In genomic region chr1:89942825-89943658, GRCh38 we compare ENCODE assay signal across 11 cellular contexts. TPM values are rescaled to one million over a fixed set of nuclear protein-coding genes. Genes with fewer than 3 reads are reported as not detected.
DNase-seq lines count a peak whose midpoint lies in the region; ATAC-seq and TF ChIP-seq lines count a peak whose summit lies in the region.
"Had no signal": no experiment of that assay in that cellular context is flagged by ENCODE, and none has a peak within 500 bp of the region (broad histone marks: within the 10 kb centered on the region; RNA-seq: fewer than 3 reads in every experiment).

No MANE protein-coding gene starts in this region.

- CTCF ChIA-PET in activated naive CD4-positive, alpha-beta T cell treated with anti-CD3 and anti-CD28 coated beads, Interleukin-2, amount 10 ng/mL, durations not matched to agents 7 days and 5 days (lab: Charles Lee), result no interaction called here

- no peak overlapping the region for H2AFZ ChIP-seq in neural progenitor cell (replicated peaks)

- H3K4me1 ChIP-seq in neural progenitor cell (peaks cover 60% of the 10 kb centered on the region), esophagus muscularis mucosa (peaks cover 6 to 33% (median 27%) of the 10 kb centered on the region in 4 donors)

- peaks cover 19% of the 10 kb centered on the region for H4K20me1 ChIP-seq in neural progenitor cell (ENCODE audit: low read depth)

- no peak overlapping the region for H3K4me3 Mint-ChIP-seq in neural progenitor cell
- H3K4me3 Mint-ChIP-seq in activated naive CD4-positive, alpha-beta T cell treated with anti-CD3 and anti-CD28 coated beads, Interleukin-2, amount 10 ng/mL, durations not matched to agents 7 days and 5 days, result no peak overlapping the region
- H3K4me3 Mint-ChIP-seq: activated CD4-positive, alpha-beta T cell treated with anti-CD3 and anti-CD28 coated beads, Interleukin-2, amount 10 ng/mL, durations not matched to agents 7 days and 5 days had no signal

- no peaks in the 10 kb centered on the region for H3K27me3 Mint-ChIP-seq in neural progenitor cell (ENCODE audit: insufficient read depth, low read depth)
- H3K27me3 Mint-ChIP-seq in activated naive CD4-positive, alpha-beta T cell treated with anti-CD3 and anti-CD28 coated beads, Interleukin-2, amount 10 ng/mL, durations not matched to agents 7 days and 5 days, result no peaks in the 10 kb centered on the region
- H3K27me3 Mint-ChIP-seq: activated CD4-positive, alpha-beta T cell treated with anti-CD3 and anti-CD28 coated beads, Interleukin-2, amount 10 ng/mL, durations not matched to agents 7 days and 5 days had no signal

- no peak for ATAC-seq in GM21528 (IDR thresholded peaks at IDR 0.05; ENCODE audit: low FRiP score, unreplicated experiment)

- H3K9me3 ChIP-seq in neural progenitor cell (ENCODE audit: low read depth) (no peaks in the 10 kb centered on the region), esophagus muscularis mucosa (no peaks in the 10 kb centered on the region)
- H3K9me3 ChIP-seq: thoracic aorta had no signal

- H3K9ac ChIP-seq in neural progenitor cell, result no peak overlapping the region

- intact Hi-C loops in esophagus muscularis mucosa (cut with DNase I), result no loop called here

- no peak overlapping the region for H3K27ac ChIP-seq in neural progenitor cell
- no peak overlapping the region for H3K27ac ChIP-seq in esophagus muscularis mucosa (replicated peaks in 1 of 4)
- H3K27ac ChIP-seq: thoracic aorta had no signal

- peak overlapping the region; percentile 48 for H3K4me2 ChIP-seq in neural progenitor cell

- H3F3A ChIP-seq in neural progenitor cell (ENCODE audit: low read depth), result peaks cover 45% of the 10 kb centered on the region

- H3K4me1 Mint-ChIP-seq in neural progenitor cell, result peaks cover 50% of the 10 kb centered on the region
- H3K4me1 Mint-ChIP-seq in activated naive CD4-positive, alpha-beta T cell treated with anti-CD3 and anti-CD28 coated beads, Interleukin-2, amount 10 ng/mL, durations not matched to agents 7 days and 5 days, result no peaks in the 10 kb centered on the region
- H3K4me1 Mint-ChIP-seq: activated CD4-positive, alpha-beta T cell treated with anti-CD3 and anti-CD28 coated beads, Interleukin-2, amount 10 ng/mL, durations not matched to agents 7 days and 5 days had no signal

- no peaks in the 10 kb centered on the region for H3K79me2 ChIP-seq in neural progenitor cell (ENCODE audit: low read depth)

- TF ChIP-seq EP300 in esophagus muscularis mucosa (IDR thresholded peaks at IDR 0.05), result no peak

- TF ChIP-seq CTCF in neural progenitor cell (IDR thresholded peaks at IDR 0.05) (no peak), esophagus muscularis mucosa (IDR thresholded peaks at IDR 0.05) (no peak)

- H3K27me3 ChIP-seq in neural progenitor cell, result no peaks in the 10 kb centered on the region
- H3K27me3 ChIP-seq in esophagus muscularis mucosa, result no peaks in the 10 kb centered on the region

- H3K9me3 Mint-ChIP-seq in neural progenitor cell, result no peaks in the 10 kb centered on the region
- no peaks in the 10 kb centered on the region for H3K9me3 Mint-ChIP-seq in activated naive CD4-positive, alpha-beta T cell treated with anti-CD3 and anti-CD28 coated beads, Interleukin-2, amount 10 ng/mL, durations not matched to agents 7 days and 5 days

- H3K36me3 ChIP-seq in neural progenitor cell (no peaks in the 10 kb centered on the region), esophagus muscularis mucosa (no peaks in the 10 kb centered on the region)
- H3K36me3 ChIP-seq: thoracic aorta had no signal

- no peak for TF ChIP-seq POLR2A in esophagus muscularis mucosa (IDR thresholded peaks at IDR 0.05; ENCODE audit: low read depth)

- DNase-seq in ELR (ENCODE audit: low read depth), result peak; percentile 82
- peak; percentile 35 to 95 for DNase-seq in NOMO-1 (lab: John Stamatoyannopoulos, UW; ENCODE audit: unreplicated experiment in 2 of 2)
- DNase-seq in fibroblast of gingiva (ENCODE audit: low read depth), result peak; percentile 46
- DNase-seq in neural progenitor cell (ENCODE audit: low spot score), result no peak
- DNase-seq in activated naive CD4-positive, alpha-beta T cell treated with anti-CD3 and anti-CD28 coated beads, Interleukin-2, amount 10 ng/mL, durations not matched to agents 7 days and 5 days, result no peak
- no peak for DNase-seq in germinal center (ENCODE audit: low spot score)
- DNase-seq in esophagus muscularis mucosa (ENCODE audit: extremely low spot score), result no peak
- DNase-seq: activated CD4-positive, alpha-beta T cell treated with anti-CD3 and anti-CD28 coated beads, Interleukin-2, amount 10 ng/mL, durations not matched to agents 7 days and 5 days; NCI-H1436 had no signal

- H3K36me3 Mint-ChIP-seq in neural progenitor cell, result no peaks in the 10 kb centered on the region
- H3K36me3 Mint-ChIP-seq in activated naive CD4-positive, alpha-beta T cell treated with anti-CD3 and anti-CD28 coated beads, Interleukin-2, amount 10 ng/mL, durations not matched to agents 7 days and 5 days, result peaks cover 3% of the 10 kb centered on the region

- no peak overlapping the region for H3K4me3 ChIP-seq in neural progenitor cell
- no peak overlapping the region for H3K4me3 ChIP-seq in esophagus muscularis mucosa
- H3K4me3 ChIP-seq: thoracic aorta had no signal

- no peak overlapping the region for H3K27ac Mint-ChIP-seq in neural progenitor cell
- no peak overlapping the region for H3K27ac Mint-ChIP-seq in activated naive CD4-positive, alpha-beta T cell treated with anti-CD3 and anti-CD28 coated beads, Interleukin-2, amount 10 ng/mL, durations not matched to agents 7 days and 5 days
- H3K27ac Mint-ChIP-seq: activated CD4-positive, alpha-beta T cell treated with anti-CD3 and anti-CD28 coated beads, Interleukin-2, amount 10 ng/mL, durations not matched to agents 7 days and 5 days had no signal

- 81% methylated on average over 8 of the region's 8 CpGs for WGBS in esophagus muscularis mucosa

RNA-seq across cellular contexts. Expression of gene ZNF326, which starts 51.9 kb away (rescaled TPM):
- total RNA-seq in neural progenitor cell (ENCODE audit: low replicate concordance) (33.9 and 45.0 TPM in 2 replicates), esophagus muscularis mucosa (10 to 100 TPM in 2 of 4 donors, 1 to 10 TPM in 2; 9.0 to 15.4 (median 9.9) TPM)

Comparison
In these comparisons a context has a peak if more than half of its experiments do, and no peak if none do; other contexts are left out.
1. DNase-seq: peak in ELR (single experiment), NOMO-1 (2 of 2) and fibroblast of gingiva (single experiment); none in neural progenitor cell (single experiment), activated naive CD4-positive, alpha-beta T cell treated with anti-CD3 and anti-CD28 coated beads, Interleukin-2, amount 10 ng/mL, durations not matched to agents 7 days and 5 days (single experiment), germinal center (single experiment) and esophagus muscularis mucosa (single experiment).